Comparison of ENCODE assay signal across 8 cellular contexts in genomic region chr2:25228848-25229674, GRCh38.
DNase-seq lines count a peak whose midpoint lies in the region; ATAC-seq and TF ChIP-seq lines count a peak whose summit lies in the region.

No MANE protein-coding gene starts in this region.

- TF ChIP-seq POLR2A in Peyer's patch (IDR thresholded peaks at IDR 0.05): no peak

- no TSS peak for BruUV-seq in mammary epithelial cell (replicated peaks; lab: Mats Ljungman, UMichigan)

- peaks cover 0 to 25% (median 0%) of the 10 kb centered on the region in 3 donors for H3K36me3 ChIP-seq in Peyer's patch
- H3K36me3 ChIP-seq in mammary epithelial cell (ENCODE audit: insufficient read depth, low read length): no peaks in the 10 kb centered on the region

- no peak overlapping the region for H3K9ac ChIP-seq in mammary epithelial cell (ENCODE audit: insufficient read depth, low read length)

- intact Hi-C loops in natural killer cell (cut with micrococcal nuclease): no loop called here
- intact Hi-C loops in mammary epithelial cell (cut with micrococcal nuclease): no loop called here

- H4K20me1 ChIP-seq in mammary epithelial cell (ENCODE audit: insufficient read depth, low read length): no peaks in the 10 kb centered on the region

- peak in 2 of 3 donors; percentile 31 to 65 for ATAC-seq in natural killer cell
- ATAC-seq in natural killer cell treated with Interleukin-12 subunit alpha and Interleukin-12 subunit beta and Interleukin-15 and Interleukin-18, amount 100 ng/mL, for 72 hours: no peak
- ATAC-seq in HG03342 (IDR thresholded peaks at IDR 0.05; ENCODE audit: unreplicated experiment): no peak

- dilution Hi-C loops in mammary epithelial cell (cut with HindIII; ENCODE audit: low sequenced_read_pairs): no loop called here

- peaks cover 9% of the 10 kb centered on the region for H3K36me3 Mint-ChIP-seq in natural killer cell
- peaks cover 3% of the 10 kb centered on the region for H3K36me3 Mint-ChIP-seq in natural killer cell treated with Interleukin-12 subunit alpha and Interleukin-12 subunit beta and Interleukin-15 and Interleukin-18, amount 100 ng/mL, for 72 hours

- H3K27ac Mint-ChIP-seq in natural killer cell: no peak overlapping the region
- H3K27ac Mint-ChIP-seq in natural killer cell treated with Interleukin-12 subunit alpha and Interleukin-12 subunit beta and Interleukin-15 and Interleukin-18, amount 100 ng/mL, for 72 hours: no peak overlapping the region

- peaks cover 0 to 13% (median 0%) of the 10 kb centered on the region in 4 donors for H3K4me1 ChIP-seq in Peyer's patch
- H3K4me1 ChIP-seq in mammary epithelial cell (ENCODE audit: insufficient read depth, low read length): peaks cover 3% of the 10 kb centered on the region

- no peaks in the 10 kb centered on the region for H3K9me3 Mint-ChIP-seq in natural killer cell
- no peaks in the 10 kb centered on the region for H3K9me3 Mint-ChIP-seq in natural killer cell treated with Interleukin-12 subunit alpha and Interleukin-12 subunit beta and Interleukin-15 and Interleukin-18, amount 100 ng/mL, for 72 hours

- no peaks in the 10 kb centered on the region for H3K79me2 ChIP-seq in mammary epithelial cell (ENCODE audit: insufficient read depth, low read length)

- H3K27me3 Mint-ChIP-seq in natural killer cell (ENCODE audit: low read depth in 2 of 2): no peaks in the 10 kb centered on the region
- no peaks in the 10 kb centered on the region for H3K27me3 Mint-ChIP-seq in natural killer cell treated with Interleukin-12 subunit alpha and Interleukin-12 subunit beta and Interleukin-15 and Interleukin-18, amount 100 ng/mL, for 72 hours

- TF ChIP-seq CTCF in natural killer cell (IDR thresholded peaks at IDR 0.05) (no peak), LNCAP (IDR thresholded peaks at IDR 0.05) (peak; percentile 61), Peyer's patch (IDR thresholded peaks at IDR 0.05) (peak; percentile 7 to 59 (median 52)), mammary epithelial cell (conservative IDR thresholded peaks at IDR 0.05 in 1 of 2, IDR thresholded peaks at IDR 0.05 in 1 of 2; ENCODE audit: extremely low read depth in 1 of 2, insufficient read depth in 1 of 2, low read depth in 1 of 2, low read length in 2 of 2) (peak; percentile 60 to 82)

- CTCF ChIA-PET in mammary epithelial cell (lab: Charles Lee; ENCODE audit: low non-redundant PET): interaction anchor here (0.5 to 0.7 kb wide), 4 partner anchors 9 to 1364 kb away, joined by 4 to 8 read pairs (median 6); no protein-coding TSS in a partner anchor

- H3K27me3 ChIP-seq in Peyer's patch (no peaks in the 10 kb centered on the region), mammary epithelial cell (ENCODE audit: insufficient read depth, low read length) (no peaks in the 10 kb centered on the region)

- in situ Hi-C loops in mammary epithelial cell (cut with MboI; ENCODE audit: low sequenced_read_pairs in 2 of 2): no loop called here

- H3K4me3 ChIP-seq in Peyer's patch (no peak overlapping the region), mammary epithelial cell (replicated peaks in 1 of 3; ENCODE audit: insufficient read depth in 1 of 3, low read depth in 2 of 3, low read length in 3 of 3) (no peak overlapping the region)

- H3K4me3 Mint-ChIP-seq in natural killer cell: no peak overlapping the region
- H3K4me3 Mint-ChIP-seq in natural killer cell treated with Interleukin-12 subunit alpha and Interleukin-12 subunit beta and Interleukin-15 and Interleukin-18, amount 100 ng/mL, for 72 hours: no peak overlapping the region

- peak overlapping the region in 2 of 4 donors; percentile 26 to 37 for H3K27ac ChIP-seq in Peyer's patch
- H3K27ac ChIP-seq in mammary epithelial cell (ENCODE audit: insufficient read depth, low read depth, low read length): no peak overlapping the region

- H3K4me2 ChIP-seq in mammary epithelial cell (ENCODE audit: insufficient read depth, low read depth, low read length): no peak overlapping the region

- H3K9me3 ChIP-seq in Peyer's patch: no peaks in the 10 kb centered on the region
- no peaks in the 10 kb centered on the region for H3K9me3 ChIP-seq in mammary epithelial cell (replicated peaks; ENCODE audit: insufficient read depth, low read length)

- H2AFZ ChIP-seq in mammary epithelial cell (ENCODE audit: low read depth, low read length): no peak overlapping the region

- H3K4me1 Mint-ChIP-seq in natural killer cell: no peaks in the 10 kb centered on the region
- H3K4me1 Mint-ChIP-seq in natural killer cell treated with Interleukin-12 subunit alpha and Interleukin-12 subunit beta and Interleukin-15 and Interleukin-18, amount 100 ng/mL, for 72 hours (ENCODE audit: low read depth in 2 of 2): peaks cover 0 to 11% of the 10 kb centered on the region in 2 donors

- DNase-seq in natural killer cell (no peak), Peyer's patch (peak; percentile 43 to 76 (median 68)), mammary epithelial cell (peak; percentile 62), iris pigment epithelial cell (ENCODE audit: low read depth) (peak; percentile 77)
- DNase-seq in natural killer cell treated with Interleukin-12 subunit alpha and Interleukin-12 subunit beta and Interleukin-15 and Interleukin-18, amount 100 ng/mL, for 72 hours (ENCODE audit: low spot score): no peak
- peak; percentile 45 for DNase-seq in stimulated activated CD8-positive, alpha-beta memory T cell treated with anti-CD3 and anti-CD28 coated beads, Interleukin-4, amount 100 ng/mL, for 48 hours

- WGBS in mammary epithelial cell (ENCODE audit: low coverage, missing lambda C conversion rate): 24% methylated on average over 15 of the region's 19 CpGs

Comparison
In these comparisons a context has a peak if more than half of its experiments do, and no peak if none do; other contexts are left out.
1. ATAC-seq: peak in natural killer cell (2 of 3); none in natural killer cell treated with Interleukin-12 subunit alpha and Interleukin-12 subunit beta and Interleukin-15 and Interleukin-18, amount 100 ng/mL, for 72 hours (0 of 2) and HG03342 (single experiment).
2. DNase-seq: peak in Peyer's patch (3 of 3), mammary epithelial cell (single experiment), iris pigment epithelial cell (single experiment) and stimulated activated CD8-positive, alpha-beta memory T cell treated with anti-CD3 and anti-CD28 coated beads, Interleukin-4, amount 100 ng/mL, for 48 hours (single experiment); none in natural killer cell (single experiment) and natural killer cell treated with Interleukin-12 subunit alpha and Interleukin-12 subunit beta and Interleukin-15 and Interleukin-18, amount 100 ng/mL, for 72 hours (single experiment).